Comparison of ENCODE assay signal across 8 cellular contexts in the genomic region with DNA sequence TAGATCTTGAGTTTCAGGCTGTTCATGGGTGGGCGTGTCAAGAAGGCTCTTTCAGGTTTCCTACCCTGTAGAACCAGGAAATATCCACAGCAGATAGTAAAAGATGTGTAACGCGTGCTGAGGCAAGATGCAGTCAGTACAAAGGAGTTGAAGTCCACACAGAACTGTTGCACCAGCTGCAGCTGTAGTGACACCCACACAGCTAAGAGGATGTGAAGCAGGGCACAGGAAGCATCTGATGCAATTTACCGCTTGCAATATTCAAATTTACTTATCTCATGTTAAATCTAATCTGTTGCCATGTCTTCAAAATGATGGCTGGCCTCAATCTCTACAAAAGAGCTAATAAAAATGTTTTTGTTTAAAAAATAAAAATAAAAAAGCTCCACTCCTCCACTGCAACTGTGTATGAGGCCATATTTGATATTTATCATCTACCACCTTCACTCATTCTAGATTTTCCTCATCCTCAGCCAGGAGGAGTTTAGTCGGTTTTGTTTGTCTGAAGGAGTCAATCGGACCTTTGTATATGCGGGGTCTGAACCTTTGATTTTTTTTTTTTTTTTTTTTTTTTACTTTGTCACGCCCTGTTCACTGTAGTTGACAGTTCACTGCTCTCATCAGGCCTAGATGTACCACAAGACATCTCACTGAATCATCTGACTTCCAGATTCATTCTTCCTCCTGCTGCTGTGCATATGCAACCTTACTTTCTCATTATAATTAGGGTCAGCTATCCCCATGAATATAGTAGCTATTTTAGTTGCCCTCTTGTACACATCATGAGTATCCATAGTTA.
A peak's percentile ranks its signal among the peaks of the same experiment; 100 is the strongest.
DNase-seq lines count a peak whose midpoint lies in the region; ATAC-seq and TF ChIP-seq lines count a peak whose summit lies in the region.

No MANE protein-coding gene starts in this region.

- H2AFZ ChIP-seq in smooth muscle cell (ENCODE audit: low read depth): no peak overlapping the region

- 88% methylated on average over 8 of the region's 8 CpGs for WGBS in smooth muscle cell (ENCODE audit: low lambda C conversion rate)

- H3K36me3 Mint-ChIP-seq in activated CD4-positive, alpha-beta memory T cell treated with anti-CD3 and anti-CD28 coated beads for 36 hours: peaks cover 11% of the 10 kb centered on the region
- peaks cover 5 to 23% (median 12%) of the 10 kb centered on the region in 3 donors for H3K36me3 Mint-ChIP-seq in naive thymus-derived CD8-positive, alpha-beta T cell
- H3K36me3 Mint-ChIP-seq in type B pancreatic cell: no peaks in the 10 kb centered on the region

- H3K4me1 Mint-ChIP-seq in activated CD4-positive, alpha-beta memory T cell treated with anti-CD3 and anti-CD28 coated beads for 36 hours (ENCODE audit: low read depth): peaks cover 75% of the 10 kb centered on the region
- peaks cover 22 to 66% (median 55%) of the 10 kb centered on the region in 4 donors for H3K4me1 Mint-ChIP-seq in naive thymus-derived CD8-positive, alpha-beta T cell
- peaks cover 5% of the 10 kb centered on the region for H3K4me1 Mint-ChIP-seq in type B pancreatic cell (ENCODE audit: unreplicated experiment)

- POLR2A ChIA-PET in activated CD4-positive, alpha-beta memory T cell treated with anti-CD3 and anti-CD28 coated beads for 36 hours (lab: Charles Lee): interaction anchor here (0.6 to 0.9 kb wide), 3 partner anchors 177 to 914 kb away, joined by 3 to 4 read pairs (median 4); no protein-coding TSS in a partner anchor
- POLR2A ChIA-PET in naive thymus-derived CD8-positive, alpha-beta T cell (lab: Charles Lee): no interaction called here

- ATAC-seq in GM19351 (IDR thresholded peaks at IDR 0.05; ENCODE audit: unreplicated experiment) (peak; percentile 89), HG03159 (IDR thresholded peaks at IDR 0.05; ENCODE audit: unreplicated experiment) (peak; percentile 69), HG03108 (IDR thresholded peaks at IDR 0.05; ENCODE audit: unreplicated experiment) (no peak)
- ATAC-seq in naive thymus-derived CD8-positive, alpha-beta T cell: peak; percentile 49 to 70

- DNase-seq in activated CD4-positive, alpha-beta memory T cell treated with anti-CD3 and anti-CD28 coated beads for 36 hours: peak; percentile 74
- DNase-seq in naive thymus-derived CD8-positive, alpha-beta T cell: peak in 6 of 10 donors; percentile 31 to 46 (median 34)
- DNase-seq in NCI-H82 treated with DMSO at 0.1 percent for 48 hours (lab: John Stamatoyannopoulos, UW; ENCODE audit: unreplicated experiment) (no peak), smooth muscle cell (lab: John Stamatoyannopoulos, UW; ENCODE audit: unreplicated experiment) (no peak), type B pancreatic cell (ENCODE audit: extremely low spot score, unreplicated experiment) (no peak)

- H3K4me3 ChIP-seq in smooth muscle cell: no peak overlapping the region

- H3K4me2 ChIP-seq in smooth muscle cell: no peak overlapping the region

- no peaks in the 10 kb centered on the region for H3K79me2 ChIP-seq in smooth muscle cell (ENCODE audit: low read depth)

- H3K27ac Mint-ChIP-seq in activated CD4-positive, alpha-beta memory T cell treated with anti-CD3 and anti-CD28 coated beads for 36 hours: peak overlapping the region; percentile 96
- H3K27ac Mint-ChIP-seq in naive thymus-derived CD8-positive, alpha-beta T cell: peak overlapping the region in 9 of 10 donors; percentile 37 to 94 (median 88)
- no peak overlapping the region for H3K27ac Mint-ChIP-seq in type B pancreatic cell

- no peaks in the 10 kb centered on the region for H3K4me1 ChIP-seq in smooth muscle cell (ENCODE audit: low read depth)

- intact Hi-C loops in activated CD4-positive, alpha-beta memory T cell treated with anti-CD3 and anti-CD28 coated beads for 36 hours (cut with micrococcal nuclease): loop anchor here (1.0 to 5.0 kb wide), 10 partner anchors 133 to 1255 kb away; a partner anchor contains a TSS

- no peaks in the 10 kb centered on the region for H3K36me3 ChIP-seq in smooth muscle cell (ENCODE audit: low read depth)

- H3K4me3 Mint-ChIP-seq in activated CD4-positive, alpha-beta memory T cell treated with anti-CD3 and anti-CD28 coated beads for 36 hours: peak overlapping the region; percentile 75
- peak overlapping the region in 9 of 10 donors; percentile 21 to 76 (median 58) for H3K4me3 Mint-ChIP-seq in naive thymus-derived CD8-positive, alpha-beta T cell
- no peak overlapping the region for H3K4me3 Mint-ChIP-seq in type B pancreatic cell

- no peaks in the 10 kb centered on the region for H4K20me1 ChIP-seq in smooth muscle cell (ENCODE audit: low read depth)

- no peaks in the 10 kb centered on the region for H3K27me3 Mint-ChIP-seq in activated CD4-positive, alpha-beta memory T cell treated with anti-CD3 and anti-CD28 coated beads for 36 hours
- no peaks in the 10 kb centered on the region for H3K27me3 Mint-ChIP-seq in naive thymus-derived CD8-positive, alpha-beta T cell
- H3K27me3 Mint-ChIP-seq in type B pancreatic cell: peaks cover 4% of the 10 kb centered on the region

- TF ChIP-seq CTCF in smooth muscle cell (IDR thresholded peaks at IDR 0.05; ENCODE audit: borderline replicate concordance, insufficient read depth, poor library complexity, severe bottlenecking) (no peak), type B pancreatic cell (conservative IDR thresholded peaks at IDR 0.05) (no peak)

- H3K9me3 Mint-ChIP-seq in activated CD4-positive, alpha-beta memory T cell treated with anti-CD3 and anti-CD28 coated beads for 36 hours: peaks cover 5% of the 10 kb centered on the region
- H3K9me3 Mint-ChIP-seq in naive thymus-derived CD8-positive, alpha-beta T cell: peaks cover 0 to 7% (median 4%) of the 10 kb centered on the region in 9 donors
- peaks cover 8% of the 10 kb centered on the region for H3K9me3 Mint-ChIP-seq in type B pancreatic cell

- H3K9me3 ChIP-seq in smooth muscle cell (replicated peaks; ENCODE audit: low read depth): no peaks in the 10 kb centered on the region

- CTCF ChIA-PET in activated CD4-positive, alpha-beta memory T cell treated with anti-CD3 and anti-CD28 coated beads for 36 hours (lab: Charles Lee): interaction anchor here (0.6 to 7.0 kb wide), 14 partner anchors 9 to 275 kb away, joined by 3 to 123 read pairs (median 4); no protein-coding TSS in a partner anchor

- no peaks in the 10 kb centered on the region for H3F3A ChIP-seq in smooth muscle cell (ENCODE audit: low read depth)

- H3K27me3 ChIP-seq in smooth muscle cell (ENCODE audit: low read depth): peaks cover 17% of the 10 kb centered on the region

- no peak overlapping the region for H3K27ac ChIP-seq in smooth muscle cell (ENCODE audit: low read depth)

- no peak overlapping the region for H3K9ac ChIP-seq in smooth muscle cell (ENCODE audit: low read depth)

Comparison
In these comparisons a context has a peak if more than half of its experiments do, and no peak if none do; other contexts are left out.
1. DNase-seq: peak in activated CD4-positive, alpha-beta memory T cell treated with anti-CD3 and anti-CD28 coated beads for 36 hours (single experiment) and naive thymus-derived CD8-positive, alpha-beta T cell (6 of 10); none in NCI-H82 treated with DMSO at 0.1 percent for 48 hours (single experiment), smooth muscle cell (single experiment) and type B pancreatic cell (single experiment).